15 cellular contexts compared by ENCODE assay signal in the genomic region with DNA sequence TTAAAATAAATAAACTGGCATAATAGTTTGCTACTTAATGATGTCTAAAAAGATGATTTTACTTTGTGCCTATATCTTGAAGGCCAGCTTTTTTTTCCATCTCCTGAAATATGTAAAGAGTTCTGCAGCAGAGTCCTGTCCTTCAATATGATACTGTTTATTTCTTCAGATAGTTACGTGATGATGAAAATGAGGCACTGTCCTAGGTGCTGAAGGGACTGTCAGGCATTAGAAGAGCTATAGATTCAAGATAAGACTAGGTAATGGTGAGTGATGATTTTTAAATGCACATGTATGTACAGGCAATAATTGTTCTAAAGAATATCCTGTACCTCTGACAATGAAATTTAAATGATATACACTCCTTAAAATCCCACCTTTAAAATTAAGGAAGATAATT.
A peak's percentile ranks its signal among the peaks of the same experiment; 100 is the strongest.
DNase-seq lines count a peak whose midpoint lies in the region; ATAC-seq and TF ChIP-seq lines count a peak whose summit lies in the region.
"Had no signal": no experiment of that assay in that cellular context is flagged by ENCODE, and none has a peak within 500 bp of the region (broad histone marks: within the 10 kb centered on the region; RNA-seq: fewer than 3 reads in every experiment).

No MANE protein-coding gene starts in this region.

- no peaks in the 10 kb centered on the region for H3K9me3 ChIP-seq in DOHH2 (ENCODE audit: control insufficient read depth, insufficient read depth, low read length)
- no peaks in the 10 kb centered on the region for H3K9me3 ChIP-seq in hepatocyte (ENCODE audit: low read depth)
- H3K9me3 ChIP-seq in CD4-positive, alpha-beta T cell (ENCODE audit: control insufficient read depth, low read length) = no peaks in the 10 kb centered on the region

- peaks cover 15% of the 10 kb centered on the region for H3F3A ChIP-seq in DOHH2 (ENCODE audit: control insufficient read depth, insufficient read depth)

- CTCF ChIA-PET in CD4-positive, alpha-beta T cell (lab: Charles Lee) = no interaction called here

- no peak for TF ChIP-seq CTCF in DOHH2 (IDR thresholded peaks at IDR 0.05; ENCODE audit: low read depth, low read length, poor library complexity, severe bottlenecking)
- TF ChIP-seq CTCF in hepatocyte (IDR thresholded peaks at IDR 0.05; ENCODE audit: poor library complexity) = no peak
- no peak for TF ChIP-seq CTCF in CD4-positive, alpha-beta T cell (IDR thresholded peaks at IDR 0.05)

- intact Hi-C loops in CD4-positive, alpha-beta T cell (cut with DNase I, micrococcal nuclease) = no loop called here
- intact Hi-C loops in left ventricle myocardium superior (cut with micrococcal nuclease) = no loop called here

- POLR2A ChIA-PET in CD4-positive, alpha-beta T cell (lab: Charles Lee) = no interaction called here

- peak; percentile 34 for DNase-seq in NAMALWA (ENCODE audit: low spot score)
- DNase-seq in amniotic epithelial cell (ENCODE audit: low read depth) = peak; percentile 6
- DNase-seq in hepatocyte (ENCODE audit: low spot score) = peak; percentile 20
- no peak for DNase-seq in amniotic stem cell (lab: John Stamatoyannopoulos, UW)
- no peak for DNase-seq in CD4-positive, alpha-beta T cell
- no peak for DNase-seq in left ventricle myocardium superior
- no peak for DNase-seq in stimulated activated CD4-positive, alpha-beta T cell treated with anti-CD3 and anti-CD28 coated beads, Interleukin-12 subunit alpha, Interleukin-12 subunit beta, amount 100 ng/mL, for 4 hours
- DNase-seq: activated CD4-positive, alpha-beta memory T cell treated with anti-CD3 and anti-CD28 coated beads for 36 hours; activated naive CD4-positive, alpha-beta T cell treated with Interleukin-2 at 50 U/mL for 16 hours; naive B cell; NCI-H2171 treated with DMSO at 0.1 percent for 48 hours; right cardiac atrium had no signal

- peaks cover 2% of the 10 kb centered on the region for H3K9me3 Mint-ChIP-seq in CD4-positive, alpha-beta T cell

- H3K27ac Mint-ChIP-seq in CD4-positive, alpha-beta T cell = no peak overlapping the region
- H3K27ac Mint-ChIP-seq: activated CD4-positive, alpha-beta memory T cell treated with anti-CD3 and anti-CD28 coated beads for 36 hours; dendritic cell treated with granulocyte-macrophage colony-stimulating factor and Interleukin-4, amounts not matched to agents 40 ng/mL and 50 ng/mL, for 4 days; naive B cell had no signal

- H3K4me1 ChIP-seq in DOHH2 (ENCODE audit: control insufficient read depth, low read length) = peaks cover 56% of the 10 kb centered on the region
- no peaks in the 10 kb centered on the region for H3K4me1 ChIP-seq in hepatocyte (ENCODE audit: insufficient read depth)
- H3K4me1 ChIP-seq: gastroesophageal sphincter had no signal

- no peaks in the 10 kb centered on the region for H3K4me1 Mint-ChIP-seq in CD4-positive, alpha-beta T cell (ENCODE audit: low read depth)

- peak overlapping the region; percentile 76 for H3K27ac ChIP-seq in DOHH2 (ENCODE audit: low read depth, low read length)
- no peak overlapping the region for H3K27ac ChIP-seq in hepatocyte
- no peak overlapping the region for H3K27ac ChIP-seq in CD4-positive, alpha-beta T cell (ENCODE audit: low read depth, low read length)
- H3K27ac ChIP-seq: gastroesophageal sphincter had no signal

- H3K79me2 ChIP-seq in DOHH2 (ENCODE audit: control insufficient read depth, low read length) = no peaks in the 10 kb centered on the region
- H3K79me2 ChIP-seq in hepatocyte = no peaks in the 10 kb centered on the region

- H3K36me3 ChIP-seq in DOHH2 (ENCODE audit: control insufficient read depth, low read length) (no peaks in the 10 kb centered on the region), hepatocyte (replicated peaks; ENCODE audit: insufficient read depth, low read depth) (no peaks in the 10 kb centered on the region)
- H3K36me3 ChIP-seq: gastroesophageal sphincter had no signal

- ATAC-seq in CD4-positive, alpha-beta T cell (ENCODE audit: poor library complexity) = no peak
- ATAC-seq in left ventricle myocardium superior = no peak
- ATAC-seq: gastroesophageal sphincter, right cardiac atrium had no signal

- H3K4me3 ChIP-seq in DOHH2 (ENCODE audit: low read length) (peak overlapping the region; percentile 54), hepatocyte (no peak overlapping the region)
- H3K4me3 ChIP-seq: gastroesophageal sphincter had no signal

- H2AFZ ChIP-seq in hepatocyte = no peak overlapping the region

- no peaks in the 10 kb centered on the region for H3K27me3 Mint-ChIP-seq in CD4-positive, alpha-beta T cell
- H3K27me3 Mint-ChIP-seq: activated CD4-positive, alpha-beta memory T cell treated with anti-CD3 and anti-CD28 coated beads for 36 hours; dendritic cell treated with granulocyte-macrophage colony-stimulating factor and Interleukin-4, amounts not matched to agents 40 ng/mL and 50 ng/mL, for 4 days had no signal

- H3K9me2 ChIP-seq in DOHH2 (replicated peaks; ENCODE audit: control insufficient read depth, low read length) (no peaks in the 10 kb centered on the region), hepatocyte (replicated peaks; ENCODE audit: insufficient read depth) (no peaks in the 10 kb centered on the region)

- WGBS in hepatocyte (ENCODE audit: low lambda C conversion rate, missing lambda C conversion rate) = 11% methylated on average over 1 of the region's 1 CpG

- H3K36me3 Mint-ChIP-seq in CD4-positive, alpha-beta T cell (ENCODE audit: low read depth) = no peaks in the 10 kb centered on the region
- H3K36me3 Mint-ChIP-seq: activated CD4-positive, alpha-beta memory T cell treated with anti-CD3 and anti-CD28 coated beads for 36 hours; naive B cell had no signal

- no peaks in the 10 kb centered on the region for H3K27me3 ChIP-seq in DOHH2 (ENCODE audit: control insufficient read depth, low read length)
- H3K27me3 ChIP-seq in hepatocyte = peaks cover 20% of the 10 kb centered on the region
- no peaks in the 10 kb centered on the region for H3K27me3 ChIP-seq in CD4-positive, alpha-beta T cell (ENCODE audit: control insufficient read depth, insufficient read depth, low read length)
- H3K27me3 ChIP-seq: gastroesophageal sphincter had no signal

- H4K20me1 ChIP-seq in DOHH2 (ENCODE audit: control insufficient read depth, insufficient read depth, low read depth, low read length) = no peaks in the 10 kb centered on the region
- no peaks in the 10 kb centered on the region for H4K20me1 ChIP-seq in hepatocyte (ENCODE audit: insufficient read depth, poor library complexity, severe bottlenecking)

- no peak overlapping the region for H3K4me3 Mint-ChIP-seq in CD4-positive, alpha-beta T cell
- H3K4me3 Mint-ChIP-seq: activated CD4-positive, alpha-beta memory T cell treated with anti-CD3 and anti-CD28 coated beads for 36 hours; dendritic cell treated with granulocyte-macrophage colony-stimulating factor and Interleukin-4, amounts not matched to agents 40 ng/mL and 50 ng/mL, for 4 days; naive B cell had no signal

- peak overlapping the region; percentile 62 for H3K4me2 ChIP-seq in DOHH2 (ENCODE audit: low read length)
- no peak overlapping the region for H3K4me2 ChIP-seq in hepatocyte

Comparison
In these comparisons a context has a peak if more than half of its experiments do, and no peak if none do; other contexts are left out.
1. DNase-seq: peak in NAMALWA (single experiment), amniotic epithelial cell (single experiment) and hepatocyte (single experiment); none in amniotic stem cell (single experiment), CD4-positive, alpha-beta T cell (0 of 10), left ventricle myocardium superior (single experiment) and stimulated activated CD4-positive, alpha-beta T cell treated with anti-CD3 and anti-CD28 coated beads, Interleukin-12 subunit alpha, Interleukin-12 subunit beta, amount 100 ng/mL, for 4 hours (single experiment).